8 cellular contexts compared by ENCODE assay signal in genomic region chr3:51941798-51942602, GRCh38. TPM values are rescaled to one million over a fixed set of nuclear protein-coding genes. Genes with fewer than 3 reads are reported as not detected.
A peak's percentile ranks its signal among the peaks of the same experiment; 100 is the strongest.
DNase-seq lines count a peak whose midpoint lies in the region; ATAC-seq and TF ChIP-seq lines count a peak whose summit lies in the region.

Gene PARP3, plus strand, starts transcription at chr3:51942363. Its CDS starts 993 bp downstream, at chr3:51943356.
Gene RRP9, minus strand, starts transcription at chr3:51941904. Its CDS starts 37 bp downstream, at chr3:51941867.

- peak; percentile 100 for TF ChIP-seq CTCF in endodermal cell (conservative IDR thresholded peaks at IDR 0.05)

- H3K27me3 Mint-ChIP-seq in endodermal cell (ENCODE audit: insufficient read depth) = peaks cover 2% of the 10 kb centered on the region

- H3K4me3 ChIP-seq in NT2/D1 (ENCODE audit: insufficient read length, low read depth) (peak within 1 kb of the TSS; percentile 82), endodermal cell (ENCODE audit: low read length) (peak within 1 kb of the TSS; percentile 99)

- H3K9me3 ChIP-seq in NT2/D1 (ENCODE audit: insufficient read depth, low read length) (no peaks in the 10 kb centered on the region), endodermal cell (ENCODE audit: control insufficient read depth, low read length) (no peaks in the 10 kb centered on the region)

- H3K36me3 ChIP-seq in NT2/D1 (ENCODE audit: insufficient read depth, insufficient read length, low read length) = peaks cover 37% of the 10 kb centered on the region
- H3K36me3 ChIP-seq in endodermal cell (ENCODE audit: control insufficient read depth, insufficient read depth, low read length) = peaks cover 26% of the 10 kb centered on the region

- no peaks in the 10 kb centered on the region for H3K9me3 Mint-ChIP-seq in endodermal cell

- peaks cover 32% of the 10 kb centered on the region for H3K36me3 Mint-ChIP-seq in endodermal cell (ENCODE audit: low read depth)

- H3K27ac ChIP-seq in endodermal cell (ENCODE audit: low read depth, low read length) = peak within 1 kb of the TSS; percentile 55

- in situ Hi-C loops in Caki2 (cut with HindIII; ENCODE audit: low pct_unique_long_range_greater_than_20kb, low sequenced_read_pairs) = no loop called here

- peaks cover 33% of the 10 kb centered on the region for H3K4me1 Mint-ChIP-seq in endodermal cell

- peak within 1 kb of the TSS; percentile 84 for H3K4me3 Mint-ChIP-seq in endodermal cell

- H3K9ac ChIP-seq in NT2/D1 (ENCODE audit: insufficient read length, low read depth) (peak within 1 kb of the TSS; percentile 94), endodermal cell (ENCODE audit: extremely low read depth, low read length, poor library complexity, severe bottlenecking) (peak within 1 kb of the TSS; percentile 68)

- DNase-seq in Caki2 (ENCODE audit: low read depth) = peak; percentile 99
- peak in 75 of 76 experiments; percentile 96 to 100 (median 99) for DNase-seq in HUDEP-2 (lab: John Stamatoyannopoulos, UW; ENCODE audit: unreplicated experiment in 76 of 76)
- DNase-seq in NT2/D1 (ENCODE audit: low read depth, low spot score) = peak; percentile 100
- DNase-seq in activated CD8-positive, alpha-beta memory T cell treated with anti-CD3 and anti-CD28 coated beads, Interleukin-2, amount 50 U/mL, for 1 hour (ENCODE audit: extremely low read depth) = peak; percentile 99
- DNase-seq in endodermal cell = peak; percentile 100
- DNase-seq in mesenteric fat pad (ENCODE audit: low spot score) = peak; percentile 99
- peak; percentile 99 for DNase-seq in stimulated activated CD8-positive, alpha-beta memory T cell treated with anti-CD3 and anti-CD28 coated beads, Interleukin-15, amount 100 ng/mL, for 4 hours (ENCODE audit: low read depth in 2 of 2)

- H3K27me3 ChIP-seq in NT2/D1 (ENCODE audit: insufficient read depth, insufficient read length) (peaks cover 3% of the 10 kb centered on the region), endodermal cell (ENCODE audit: control insufficient read depth, insufficient read depth, low read length, poor library complexity, severe bottlenecking) (no peaks in the 10 kb centered on the region)

- peak; percentile 82 for ATAC-seq in GM21367 (IDR thresholded peaks at IDR 0.05; ENCODE audit: unreplicated experiment)

- peak within 1 kb of the TSS; percentile 73 for H3K27ac Mint-ChIP-seq in endodermal cell

- H3K4me1 ChIP-seq in NT2/D1 (ENCODE audit: insufficient read depth, insufficient read length) (no peaks in the 10 kb centered on the region), endodermal cell (ENCODE audit: control insufficient read depth, insufficient read depth, low read length) (peaks cover 6% of the 10 kb centered on the region)

- 7 to 16% methylated on average over 31 to 67 of the region's 67 CpGs for WGBS in endodermal cell (ENCODE audit: insufficient coverage in 1 of 2, insufficient read length in 1 of 2), 2 experiments

RNA-seq across cellular contexts. Expression of gene PARP3, which starts in this region (rescaled TPM):
- total RNA-seq in Caki2 (2014; rRNA removed; shearing (Covaris generic); ENCODE audit: low replicate concordance) = 29.4 and 30.0 TPM in 2 replicates
- total RNA-seq in endodermal cell (1 to 10 TPM; 4.5 to 5.7 TPM), mesenteric fat pad (19.7 TPM)
- polyA plus RNA-seq in endodermal cell (2013, experiment 1 of 2) = 3.3 TPM
- polyA plus RNA-seq in endodermal cell (2013, experiment 2 of 2) = 3.3 TPM

RNA-seq across cellular contexts. Expression of gene RRP9, which starts in this region (rescaled TPM):
- total RNA-seq in Caki2 (2014; rRNA removed; shearing (Covaris generic); ENCODE audit: low replicate concordance) = 28.9 and 34.6 TPM in 2 replicates
- 10 to 100 TPM; 38.6 to 89.3 TPM for total RNA-seq in endodermal cell
- 21.2 TPM for polyA plus RNA-seq in endodermal cell (2013, experiment 1 of 2)
- polyA plus RNA-seq in endodermal cell (2013, experiment 2 of 2) = 22.4 TPM
- total RNA-seq in mesenteric fat pad = 29.0 TPM

Comparison
In these comparisons a context has a peak if more than half of its experiments do, and no peak if none do; other contexts are left out.
1. Peak in every context shown above with its lines: DNase-seq, ATAC-seq, H3K4me3 ChIP-seq and H3K27ac ChIP-seq.